Comparison of ENCODE assay signal across 6 cellular contexts in genomic region chr5:92011845-92012244, GRCh38.
DNase-seq lines count a peak whose midpoint lies in the region; ATAC-seq, FAIRE-seq and TF ChIP-seq lines count a peak whose summit lies in the region.
"Not testable (repeated sequence)": the region's sequence is repeated elsewhere in the genome, so short reads cannot be mapped to it uniquely, and the experiment has no call there.

No MANE protein-coding gene starts in this region.

- DNase-seq in A549 (ENCODE audit: low read depth in 1 of 2, low spot score in 1 of 2); neuronal stem cell (ENCODE audit: low spot score): not testable (repeated sequence)
- peak; percentile 16 for DNase-seq in kidney
- peak; percentile 58 for DNase-seq in posterior vena cava (ENCODE audit: low spot score)
- peak; percentile 17 for DNase-seq in upper lobe of right lung

- H3K4me2 ChIP-seq in A549; neuronal stem cell (ENCODE audit: insufficient read depth, low read length, poor library complexity, severe bottlenecking): not testable (repeated sequence)

- CTCF ChIA-PET in A549 (lab: Yijun Ruan, JAX); HEK293 (lab: Yijun Ruan, JAX): not testable (repeated sequence)

- TF ChIP-seq RAD21 in A549 (conservative IDR thresholded peaks at IDR 0.05 in 1 of 2, IDR thresholded peaks at IDR 0.05 in 1 of 2), result not testable (repeated sequence)

- H2BK120ac ChIP-seq in neuronal stem cell (ENCODE audit: low read depth, low read length), result not testable (repeated sequence)

- POLR2A ChIA-PET in A549 (lab: Yijun Ruan, JAX); HEK293 (lab: Yijun Ruan, JAX): not testable (repeated sequence)

- not testable (repeated sequence) for H4K8ac ChIP-seq in neuronal stem cell (ENCODE audit: low read depth, low read length)

- not testable (repeated sequence) for H3K27ac ChIP-seq in A549; HEK293 (ENCODE audit: extremely low read depth, low read depth, low read length); kidney (ENCODE audit: low read depth in 2 of 2, low read length in 2 of 2); neuronal stem cell (replicated peaks; ENCODE audit: low read length); upper lobe of right lung

- not testable (repeated sequence) for H3K18ac ChIP-seq in neuronal stem cell (ENCODE audit: low read length)

- H3K79me1 ChIP-seq in neuronal stem cell (ENCODE audit: low read depth, low read length), result not testable (repeated sequence)

- H3K4me1 ChIP-seq in A549; HEK293 (ENCODE audit: control insufficient read depth, insufficient read depth, low read length); kidney (ENCODE audit: control insufficient read depth in 1 of 2, insufficient read depth in 1 of 2, low read depth in 1 of 2, low read length in 2 of 2); neuronal stem cell (ENCODE audit: control insufficient read depth in 2 of 2, insufficient read depth in 1 of 2, low read depth in 1 of 2, low read length in 2 of 2); upper lobe of right lung: not testable (repeated sequence)

- H2BK15ac ChIP-seq in neuronal stem cell (ENCODE audit: low read length), result not testable (repeated sequence)

- H2BK12ac ChIP-seq in neuronal stem cell (ENCODE audit: low read length), result not testable (repeated sequence)

- not testable (repeated sequence) for H4K91ac ChIP-seq in neuronal stem cell (ENCODE audit: low read depth, low read length, poor library complexity)

- FAIRE-seq in A549 (lab: Jason Lieb, UNC); kidney (lab: Jason Lieb, UNC): not testable (repeated sequence)

- intact Hi-C loops in kidney (cut with DNase I); posterior vena cava (cut with DNase I); upper lobe of right lung (cut with DNase I): not testable (repeated sequence)

- ATAC-seq in A549, upper lobe of right lung: not testable (repeated sequence)

- TF ChIP-seq POLR2A in A549 (IDR thresholded peaks at IDR 0.05; ENCODE audit: low read length), result not testable (repeated sequence)

- not testable (repeated sequence) for H2AK5ac ChIP-seq in neuronal stem cell (ENCODE audit: low read depth, low read length)

- H3K14ac ChIP-seq in neuronal stem cell (ENCODE audit: low read length), result peak overlapping the region; percentile 56

- not testable (repeated sequence) for H3K4ac ChIP-seq in neuronal stem cell (ENCODE audit: low read length)

- H3K4me3 ChIP-seq in A549; HEK293 (ENCODE audit: low read depth, low read length); kidney (ENCODE audit: low read length in 2 of 2); neuronal stem cell (ENCODE audit: low read length in 2 of 2); upper lobe of right lung: not testable (repeated sequence)

- not testable (repeated sequence) for H3K9me3 ChIP-seq in A549; HEK293 (ENCODE audit: control insufficient read depth, insufficient read depth, low read depth, low read length); kidney (ENCODE audit: control insufficient read depth in 1 of 2, low read length in 2 of 2); neuronal stem cell (replicated peaks in 1 of 2; ENCODE audit: control insufficient read depth in 2 of 2, insufficient read depth in 1 of 2, low read depth in 1 of 2, low read length in 2 of 2); upper lobe of right lung

- not testable (repeated sequence) for H2BK5ac ChIP-seq in neuronal stem cell (ENCODE audit: low read length)

- 48% methylated on average over 1 of the region's 1 CpG for WGBS in A549 (ENCODE audit: missing lambda C conversion rate)
- no CpG with 5 or more reads among the region's 1 CpG for WGBS in neuronal stem cell (ENCODE audit: extremely low coverage in 2 of 2, insufficient read length in 2 of 2, insufficient replicate concordance in 1 of 2), 2 donors

- H3K36me3 ChIP-seq in HEK293 (ENCODE audit: control insufficient read depth in 2 of 2, insufficient read depth in 1 of 2, low read length in 2 of 2); kidney (ENCODE audit: control insufficient read depth in 1 of 2, insufficient read depth in 2 of 2, low read length in 2 of 2); neuronal stem cell (replicated peaks in 1 of 2; ENCODE audit: control insufficient read depth in 2 of 2, insufficient read depth in 2 of 2, low read length in 2 of 2); upper lobe of right lung: not testable (repeated sequence)

- TF ChIP-seq CTCF in A549 (IDR thresholded peaks at IDR 0.05); HEK293 (tag by site-specific recombination; IDR thresholded peaks at IDR 0.05); kidney (IDR thresholded peaks at IDR 0.05; ENCODE audit: borderline replicate concordance, extremely low read depth, insufficient read depth); upper lobe of right lung (IDR thresholded peaks at IDR 0.05): not testable (repeated sequence)

- H3K27me3 ChIP-seq in neuronal stem cell (ENCODE audit: control insufficient read depth in 3 of 3, insufficient read depth in 3 of 3, low read depth in 1 of 3, low read length in 3 of 3); upper lobe of right lung: not testable (repeated sequence)

- H3K23ac ChIP-seq in neuronal stem cell (ENCODE audit: low read depth, low read length, poor library complexity), result not testable (repeated sequence)

- not testable (repeated sequence) for TF ChIP-seq EP300 in A549 (IDR thresholded peaks at IDR 0.05)

- not testable (repeated sequence) for H2AFZ ChIP-seq in neuronal stem cell (ENCODE audit: low read length)

- H3K9ac ChIP-seq in kidney (ENCODE audit: low read length in 2 of 2); neuronal stem cell (ENCODE audit: low read depth, low read length, poor library complexity): not testable (repeated sequence)

TF ChIP-seq in A549, 52 proteins besides CTCF, POLR2A, EP300 and RAD21:
- TF ChIP-seq ZFP36 (IDR thresholded peaks at IDR 0.05; ENCODE audit: borderline replicate concordance, partially characterized antibody), result peak; percentile 57
TF ChIP-seq in A549: peak in this region for 1; not testable (repeated sequence) for 51.

TF ChIP-seq in HEK293, 187 proteins besides CTCF, POLR2A, EP300 and RAD21:
- TF ChIP-seq ZNF585B (tag by site-specific recombination; IDR thresholded peaks at IDR 0.05), result peak; percentile 94
